21 cellular contexts compared by ENCODE assay signal in the genomic region with DNA sequence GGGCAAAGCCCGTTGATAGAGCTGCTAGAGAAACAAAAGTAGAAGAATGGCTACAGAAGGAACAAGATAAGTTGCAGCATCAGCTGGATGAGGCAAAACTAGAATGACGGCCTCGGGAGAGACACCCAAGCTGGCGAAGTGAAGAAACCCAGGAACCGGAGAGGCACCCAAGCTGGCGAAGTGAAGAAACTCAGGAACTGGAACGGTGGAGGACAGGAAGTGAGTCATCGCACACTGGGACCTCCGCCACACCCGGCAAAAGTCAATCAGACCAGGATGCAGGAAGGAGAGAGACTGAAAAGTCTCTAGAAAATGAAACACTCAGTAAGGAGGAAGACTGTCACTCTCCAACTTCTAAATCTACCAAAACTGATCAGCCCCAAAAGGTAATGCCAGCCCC.
DNase-seq lines count a peak whose midpoint lies in the region; ATAC-seq and TF ChIP-seq lines count a peak whose summit lies in the region.
"Had no signal": no experiment of that assay in that cellular context is flagged by ENCODE, and none has a peak within 500 bp of the region (broad histone marks: within the 10 kb centered on the region; RNA-seq: fewer than 3 reads in every experiment).

No MANE protein-coding gene starts in this region.

- H3K4me3 ChIP-seq in adrenal gland, result no peak overlapping the region
- H3K4me3 ChIP-seq: ascending aorta, esophagus muscularis mucosa, sigmoid colon had no signal

- no peaks in the 10 kb centered on the region for H3K27me3 Mint-ChIP-seq in glutamatergic neuron (ENCODE audit: unreplicated experiment)
- H3K27me3 Mint-ChIP-seq: activated CD8-positive, alpha-beta memory T cell treated with anti-CD3 and anti-CD28 coated beads, Interleukin-2, amount 10 ng/mL, durations not matched to agents 7 days and 5 days; dendritic cell treated with granulocyte-macrophage colony-stimulating factor and Interleukin-4, amounts not matched to agents 40 ng/mL and 50 ng/mL, for 4 days had no signal

- TF ChIP-seq CTCF in adrenal gland (IDR thresholded peaks at IDR 0.05) (no peak), glutamatergic neuron (IDR thresholded peaks at IDR 0.05; ENCODE audit: partially characterized antibody, unreplicated experiment) (no peak)

- H3K9me3 Mint-ChIP-seq in glutamatergic neuron (ENCODE audit: unreplicated experiment), result no peaks in the 10 kb centered on the region

- peak; percentile 23 for ATAC-seq in left lobe of liver
- ATAC-seq in HG03432 (IDR thresholded peaks at IDR 0.05; ENCODE audit: unreplicated experiment), result no peak
- no peak for ATAC-seq in HG02885 (IDR thresholded peaks at IDR 0.05; ENCODE audit: poor library complexity, unreplicated experiment)
- no peak for ATAC-seq in HG02678 (IDR thresholded peaks at IDR 0.05; ENCODE audit: unreplicated experiment)
- ATAC-seq: activated CD8-positive, alpha-beta memory T cell treated with anti-CD3 and anti-CD28 coated beads, Interleukin-2, amount 10 ng/mL, durations not matched to agents 7 days and 5 days; left cardiac atrium; Panc1 had no signal

- H3K36me3 Mint-ChIP-seq in glutamatergic neuron (ENCODE audit: unreplicated experiment), result peaks cover 6% of the 10 kb centered on the region
- H3K36me3 Mint-ChIP-seq: activated CD8-positive, alpha-beta memory T cell treated with anti-CD3 and anti-CD28 coated beads, Interleukin-2, amount 10 ng/mL, durations not matched to agents 7 days and 5 days had no signal

- peak overlapping the region in 1 of 5 donors; percentile 61 for H3K27ac ChIP-seq in adrenal gland
- H3K27ac ChIP-seq: ascending aorta, esophagus muscularis mucosa, sigmoid colon had no signal

- intact Hi-C loops in adrenal gland (cut with DNase I), result no loop called here

- 71 to 87% (median 83%) methylated on average over 10 of the region's 10 CpGs for WGBS in adrenal gland, 4 donors

- DNase-seq in Daoy (ENCODE audit: low read depth) (peak; percentile 48), NCI-H226 (peak; percentile 22), adrenal gland (peak in 6 of 7 donors; percentile 10 to 57 (median 32)), left lobe of liver (ENCODE audit: low spot score) (no peak), glutamatergic neuron (no peak)
- DNase-seq: activated CD8-positive, alpha-beta memory T cell treated with anti-CD3 and anti-CD28 coated beads, Interleukin-2, amount 10 ng/mL, durations not matched to agents 7 days and 5 days; BE2C; DND-41; hippocampal formation; left cardiac atrium; NCI-H1436 treated with DMSO at 0.1 percent for 48 hours; NCI-H446; sigmoid colon; stimulated activated CD4-positive, alpha-beta T cell treated with anti-CD3 and anti-CD28 coated beads, Interleukin-2, amount 100 ng/mL, for 48 hours had no signal

- no peaks in the 10 kb centered on the region for H3K27me3 ChIP-seq in adrenal gland
- H3K27me3 ChIP-seq: ascending aorta, BE2C, esophagus muscularis mucosa, sigmoid colon had no signal

- no peaks in the 10 kb centered on the region for H3K4me1 ChIP-seq in adrenal gland (replicated peaks in 1 of 2)
- H3K4me1 ChIP-seq: ascending aorta, BE2C, esophagus muscularis mucosa, sigmoid colon had no signal

- H3K4me1 Mint-ChIP-seq in glutamatergic neuron (ENCODE audit: low read depth, unreplicated experiment), result no peaks in the 10 kb centered on the region
- H3K4me1 Mint-ChIP-seq: activated CD8-positive, alpha-beta memory T cell treated with anti-CD3 and anti-CD28 coated beads, Interleukin-2, amount 10 ng/mL, durations not matched to agents 7 days and 5 days had no signal

- no peak for TF ChIP-seq POLR2A in adrenal gland (IDR thresholded peaks at IDR 0.05)

- H3K9me3 ChIP-seq in adrenal gland (replicated peaks in 1 of 3), result peaks cover 0 to 5% (median 0%) of the 10 kb centered on the region in 3 donors
- H3K9me3 ChIP-seq: ascending aorta, BE2C, esophagus muscularis mucosa, sigmoid colon had no signal

- H3K36me3 ChIP-seq in adrenal gland (replicated peaks in 1 of 2), result no peaks in the 10 kb centered on the region
- H3K36me3 ChIP-seq: ascending aorta, BE2C, esophagus muscularis mucosa, sigmoid colon had no signal

- H3K4me3 Mint-ChIP-seq in glutamatergic neuron (ENCODE audit: unreplicated experiment), result no peak overlapping the region
- H3K4me3 Mint-ChIP-seq: activated CD8-positive, alpha-beta memory T cell treated with anti-CD3 and anti-CD28 coated beads, Interleukin-2, amount 10 ng/mL, durations not matched to agents 7 days and 5 days; dendritic cell treated with granulocyte-macrophage colony-stimulating factor and Interleukin-4, amounts not matched to agents 40 ng/mL and 50 ng/mL, for 4 days had no signal

- no peak overlapping the region for H3K27ac Mint-ChIP-seq in glutamatergic neuron (ENCODE audit: unreplicated experiment)
- H3K27ac Mint-ChIP-seq: activated CD8-positive, alpha-beta memory T cell treated with anti-CD3 and anti-CD28 coated beads, Interleukin-2, amount 10 ng/mL, durations not matched to agents 7 days and 5 days; dendritic cell treated with granulocyte-macrophage colony-stimulating factor and Interleukin-4, amounts not matched to agents 40 ng/mL and 50 ng/mL, for 4 days had no signal

Comparison
In these comparisons a context has a peak if more than half of its experiments do, and no peak if none do; other contexts are left out.
1. DNase-seq: peak in Daoy (single experiment), NCI-H226 (single experiment) and adrenal gland (6 of 7); none in left lobe of liver (single experiment) and glutamatergic neuron (single experiment).